1 cellular context compared by ENCODE assay signal in genomic region chr14:98945611-98946570, GRCh38.
TF ChIP-seq lines count a peak whose summit lies in the region.

No MANE protein-coding gene starts in this region.

TF ChIP-seq in H1, 55 proteins besides CTCF, POLR2A, EP300 and RAD21:
- TF ChIP-seq JUND (IDR thresholded peaks at IDR 0.05; ENCODE audit: low read length) (no peak), TEAD4 (IDR thresholded peaks at IDR 0.05; ENCODE audit: low read depth, low read length) (no peak), KDM1A (IDR thresholded peaks at IDR 0.05; ENCODE audit: borderline replicate concordance, low read length) (no peak)
